In genomic region chr15:57198654-57199241, GRCh38 we compare ENCODE assay signal across 13 cellular contexts.
DNase-seq lines count a peak whose midpoint lies in the region; ATAC-seq and TF ChIP-seq lines count a peak whose summit lies in the region.
"Had no signal": no experiment of that assay in that cellular context is flagged by ENCODE, and none has a peak within 500 bp of the region (broad histone marks: within the 10 kb centered on the region; RNA-seq: fewer than 3 reads in every experiment).

No MANE protein-coding gene starts in this region.

- no peaks in the 10 kb centered on the region for H3K4me1 ChIP-seq in CD8-positive, alpha-beta T cell (ENCODE audit: insufficient read depth, low read length)

- H3K27me3 ChIP-seq in CD8-positive, alpha-beta T cell (ENCODE audit: insufficient read depth, low read length): no peaks in the 10 kb centered on the region

- peak overlapping the region; percentile 52 for H3K27ac Mint-ChIP-seq in CD8-positive, alpha-beta T cell
- H3K27ac Mint-ChIP-seq: stimulated activated naive CD8-positive, alpha-beta T cell treated with anti-CD3 and anti-CD28 coated beads, Interleukin-15, Interleukin-2, amounts not matched to agents 100 ng/mL and 50 ng/mL, for 24 hours had no signal

- ATAC-seq in CD8-positive, alpha-beta T cell: no peak
- no peak for ATAC-seq in GM18858 (IDR thresholded peaks at IDR 0.05; ENCODE audit: unreplicated experiment)
- ATAC-seq: GM12878 had no signal

- no peak overlapping the region for H3K4me3 ChIP-seq in CD8-positive, alpha-beta T cell (ENCODE audit: low read depth, low read length)
- H3K4me3 ChIP-seq: GM12878 had no signal

- no peaks in the 10 kb centered on the region for H3K9me3 Mint-ChIP-seq in CD8-positive, alpha-beta T cell
- H3K9me3 Mint-ChIP-seq: stimulated activated naive CD8-positive, alpha-beta T cell treated with anti-CD3 and anti-CD28 coated beads, Interleukin-15, Interleukin-2, amounts not matched to agents 100 ng/mL and 50 ng/mL, for 24 hours had no signal

- intact Hi-C loops in CD8-positive, alpha-beta T cell (cut with DNase I, micrococcal nuclease): no loop called here

- peaks cover 6% of the 10 kb centered on the region for H3K36me3 ChIP-seq in CD8-positive, alpha-beta T cell (ENCODE audit: insufficient read depth, low read length)

- no peaks in the 10 kb centered on the region for H3K9me3 ChIP-seq in CD8-positive, alpha-beta T cell (ENCODE audit: low read length)

- no peak for DNase-seq in CD8-positive, alpha-beta T cell
- DNase-seq in NCI-H1436 (lab: John Stamatoyannopoulos, UW): peak; percentile 63
- DNase-seq in RWPE1 (ENCODE audit: low spot score): peak; percentile 8
- DNase-seq in left kidney (ENCODE audit: low read depth, low spot score): peak; percentile 43
- no peak for DNase-seq in activated effector memory CD4-positive, alpha-beta T cell treated with Interleukin-2 at 50 U/mL for 16 hours
- DNase-seq in activated CD4-positive, alpha-beta T cell treated with anti-CD3 and anti-CD28 coated beads for 4 hours: no peak
- no peak for DNase-seq in GDM1 (lab: John Stamatoyannopoulos, UW)
- DNase-seq: activated gamma-delta T cell treated with Interleukin-2 at 50 U/mL for 16 hours; effector CD4-positive, alpha-beta T cell; NCI-H446 treated with DMSO at 0.1 percent for 48 hours had no signal

- no peak overlapping the region for H3K4me3 Mint-ChIP-seq in CD8-positive, alpha-beta T cell
- H3K4me3 Mint-ChIP-seq: stimulated activated naive CD8-positive, alpha-beta T cell treated with anti-CD3 and anti-CD28 coated beads, Interleukin-15, Interleukin-2, amounts not matched to agents 100 ng/mL and 50 ng/mL, for 24 hours had no signal

- H3K4me1 Mint-ChIP-seq in CD8-positive, alpha-beta T cell (ENCODE audit: low read depth): no peaks in the 10 kb centered on the region

- POLR2A ChIA-PET in CD8-positive, alpha-beta T cell (lab: Charles Lee): interaction anchor here (0.7 kb wide), 1 partner anchor 15 kb away, joined by 3 read pairs; no protein-coding TSS in a partner anchor
- POLR2A ChIA-PET in RWPE1 (lab: Yijun Ruan, JAX; ENCODE audit: low non-redundant PET): no interaction called here

- TF ChIP-seq CTCF in CD8-positive, alpha-beta T cell (IDR thresholded peaks at IDR 0.05): no peak
- no peak for TF ChIP-seq CTCF in RWPE1 (conservative IDR thresholded peaks at IDR 0.05; ENCODE audit: low read depth)

- CTCF ChIA-PET in CD8-positive, alpha-beta T cell (lab: Charles Lee): interaction anchor here (0.9 to 1.4 kb wide), 2 partner anchors 14 to 15 kb away, joined by 3 read pairs; no protein-coding TSS in a partner anchor
- CTCF ChIA-PET in RWPE1 (lab: Yijun Ruan, JAX): interaction anchor here (0.7 kb wide), 1 partner anchor 21 kb away, joined by 3 read pairs; no protein-coding TSS in a partner anchor

- no peak overlapping the region for H3K27ac ChIP-seq in CD8-positive, alpha-beta T cell (ENCODE audit: low read depth, low read length)
- H3K27ac ChIP-seq in RWPE1: no peak overlapping the region

- peaks cover 39% of the 10 kb centered on the region for H3K36me3 Mint-ChIP-seq in CD8-positive, alpha-beta T cell

- no peaks in the 10 kb centered on the region for H3K27me3 Mint-ChIP-seq in CD8-positive, alpha-beta T cell (ENCODE audit: low read depth)
- H3K27me3 Mint-ChIP-seq: stimulated activated naive CD8-positive, alpha-beta T cell treated with anti-CD3 and anti-CD28 coated beads, Interleukin-15, Interleukin-2, amounts not matched to agents 100 ng/mL and 50 ng/mL, for 24 hours had no signal

Comparison
In these comparisons a context has a peak if more than half of its experiments do, and no peak if none do; other contexts are left out.
1. DNase-seq: peak in NCI-H1436 (single experiment), RWPE1 (single experiment) and left kidney (single experiment); none in CD8-positive, alpha-beta T cell (0 of 7), activated effector memory CD4-positive, alpha-beta T cell treated with Interleukin-2 at 50 U/mL for 16 hours (single experiment), activated CD4-positive, alpha-beta T cell treated with anti-CD3 and anti-CD28 coated beads for 4 hours (0 of 2) and GDM1 (single experiment).